Comparison of ENCODE assay signal across 1 cellular context in the genomic region with DNA sequence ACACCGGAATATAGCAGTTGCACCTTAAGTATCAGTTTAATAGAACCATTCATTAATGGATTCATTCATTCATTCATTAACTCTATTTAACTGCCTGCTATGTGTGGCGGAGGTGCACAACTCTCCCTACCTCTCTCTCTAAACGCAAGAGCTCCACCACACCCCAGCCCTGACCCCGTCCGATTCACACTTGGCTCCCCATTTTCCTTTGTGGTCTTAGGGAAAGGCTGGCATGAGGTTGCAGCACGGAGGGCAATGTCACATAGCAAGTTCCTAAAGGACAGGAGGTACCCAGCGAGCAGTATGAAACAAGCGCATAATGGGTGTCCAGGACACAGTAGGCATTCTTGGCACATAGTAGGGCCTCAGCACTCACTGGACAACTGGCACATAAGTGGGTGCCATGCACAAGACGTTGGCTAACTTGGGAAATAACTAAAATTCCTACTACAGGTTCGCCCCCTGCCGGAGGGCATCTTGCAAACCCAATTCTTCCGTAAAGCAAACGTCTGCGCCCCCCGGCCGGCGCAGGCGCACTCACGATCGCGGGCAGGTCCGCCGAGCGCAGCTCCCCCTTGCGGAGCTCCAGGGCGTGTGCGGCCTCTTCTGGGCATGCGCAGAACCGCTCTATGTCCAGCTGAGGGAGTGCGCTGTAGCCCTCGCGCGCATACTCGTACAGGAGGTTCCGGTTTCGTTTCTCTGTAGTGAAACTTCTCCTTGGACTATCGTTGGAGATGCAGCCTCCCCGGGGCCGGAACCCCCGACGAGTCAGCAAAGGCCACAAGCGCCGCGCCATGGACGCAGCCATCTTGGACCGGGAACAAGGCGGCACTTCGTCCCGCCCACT.
A peak's percentile ranks its signal among the peaks of the same experiment; 100 is the strongest.
TF ChIP-seq lines count a peak whose summit lies in the region.

A gene with protein sequence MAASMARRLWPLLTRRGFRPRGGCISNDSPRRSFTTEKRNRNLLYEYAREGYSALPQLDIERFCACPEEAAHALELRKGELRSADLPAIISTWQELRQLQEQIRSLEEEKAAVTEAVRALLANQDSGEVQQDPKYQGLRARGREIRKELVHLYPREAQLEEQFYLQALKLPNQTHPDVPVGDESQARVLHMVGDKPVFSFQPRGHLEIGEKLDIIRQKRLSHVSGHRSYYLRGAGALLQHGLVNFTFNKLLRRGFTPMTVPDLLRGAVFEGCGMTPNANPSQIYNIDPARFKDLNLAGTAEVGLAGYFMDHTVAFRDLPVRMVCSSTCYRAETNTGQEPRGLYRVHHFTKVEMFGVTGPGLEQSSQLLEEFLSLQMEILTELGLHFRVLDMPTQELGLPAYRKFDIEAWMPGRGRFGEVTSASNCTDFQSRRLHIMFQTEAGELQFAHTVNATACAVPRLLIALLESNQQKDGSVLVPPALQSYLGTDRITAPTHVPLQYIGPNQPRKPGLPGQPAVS (minus strand): TSS at position 835 of the 847 bp plus-strand sequence. CDS start 27 bp downstream, at position 808.

TF ChIP-seq in K562, 482 proteins besides CTCF, POLR2A, EP300 and RAD21 (continued from another document and continues in another):
- peak; percentile 80 to 98; a peak in 3 of 4 replicates for TF ChIP-seq TEAD1 (CRISPR knock-in tag; IDR thresholded peaks at IDR 0.05)
- TF ChIP-seq ZNF780A (CRISPR knock-in tag; IDR thresholded peaks at IDR 0.05): no peak
- no peak for TF ChIP-seq EZH2 (IDR thresholded peaks at IDR 0.05; ENCODE audit: borderline replicate concordance, low read depth, low read length)
- no peak for TF ChIP-seq ZNF3 (CRISPR knock-in tag; IDR thresholded peaks at IDR 0.05)
- TF ChIP-seq ZNF175 (CRISPR knock-in tag; IDR thresholded peaks at IDR 0.05; ENCODE audit: low read depth): no peak
- TF ChIP-seq, protein P1, sequence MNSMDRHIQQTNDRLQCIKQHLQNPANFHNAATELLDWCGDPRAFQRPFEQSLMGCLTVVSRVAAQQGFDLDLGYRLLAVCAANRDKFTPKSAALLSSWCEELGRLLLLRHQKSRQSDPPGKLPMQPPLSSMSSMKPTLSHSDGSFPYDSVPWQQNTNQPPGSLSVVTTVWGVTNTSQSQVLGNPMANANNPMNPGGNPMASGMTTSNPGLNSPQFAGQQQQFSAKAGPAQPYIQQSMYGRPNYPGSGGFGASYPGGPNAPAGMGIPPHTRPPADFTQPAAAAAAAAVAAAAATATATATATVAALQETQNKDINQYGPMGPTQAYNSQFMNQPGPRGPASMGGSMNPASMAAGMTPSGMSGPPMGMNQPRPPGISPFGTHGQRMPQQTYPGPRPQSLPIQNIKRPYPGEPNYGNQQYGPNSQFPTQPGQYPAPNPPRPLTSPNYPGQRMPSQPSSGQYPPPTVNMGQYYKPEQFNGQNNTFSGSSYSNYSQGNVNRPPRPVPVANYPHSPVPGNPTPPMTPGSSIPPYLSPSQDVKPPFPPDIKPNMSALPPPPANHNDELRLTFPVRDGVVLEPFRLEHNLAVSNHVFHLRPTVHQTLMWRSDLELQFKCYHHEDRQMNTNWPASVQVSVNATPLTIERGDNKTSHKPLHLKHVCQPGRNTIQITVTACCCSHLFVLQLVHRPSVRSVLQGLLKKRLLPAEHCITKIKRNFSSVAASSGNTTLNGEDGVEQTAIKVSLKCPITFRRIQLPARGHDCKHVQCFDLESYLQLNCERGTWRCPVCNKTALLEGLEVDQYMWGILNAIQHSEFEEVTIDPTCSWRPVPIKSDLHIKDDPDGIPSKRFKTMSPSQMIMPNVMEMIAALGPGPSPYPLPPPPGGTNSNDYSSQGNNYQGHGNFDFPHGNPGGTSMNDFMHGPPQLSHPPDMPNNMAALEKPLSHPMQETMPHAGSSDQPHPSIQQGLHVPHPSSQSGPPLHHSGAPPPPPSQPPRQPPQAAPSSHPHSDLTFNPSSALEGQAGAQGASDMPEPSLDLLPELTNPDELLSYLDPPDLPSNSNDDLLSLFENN (IDR thresholded peaks at IDR 0.05; ENCODE audit: low read depth in 2 of 2, low read length in 2 of 2): peak in 1 of 2 experiments; percentile 18; a peak in 1 of 4 replicates
- TF ChIP-seq ZC3H4 (CRISPR knock-in tag; IDR thresholded peaks at IDR 0.05; ENCODE audit: borderline replicate concordance): no peak
- TF ChIP-seq NBN (IDR thresholded peaks at IDR 0.05; ENCODE audit: low read depth): no peak
- peak; percentile 81 for TF ChIP-seq TCF7L2 (IDR thresholded peaks at IDR 0.05; ENCODE audit: low read depth, low read length)
- TF ChIP-seq, protein P2, sequence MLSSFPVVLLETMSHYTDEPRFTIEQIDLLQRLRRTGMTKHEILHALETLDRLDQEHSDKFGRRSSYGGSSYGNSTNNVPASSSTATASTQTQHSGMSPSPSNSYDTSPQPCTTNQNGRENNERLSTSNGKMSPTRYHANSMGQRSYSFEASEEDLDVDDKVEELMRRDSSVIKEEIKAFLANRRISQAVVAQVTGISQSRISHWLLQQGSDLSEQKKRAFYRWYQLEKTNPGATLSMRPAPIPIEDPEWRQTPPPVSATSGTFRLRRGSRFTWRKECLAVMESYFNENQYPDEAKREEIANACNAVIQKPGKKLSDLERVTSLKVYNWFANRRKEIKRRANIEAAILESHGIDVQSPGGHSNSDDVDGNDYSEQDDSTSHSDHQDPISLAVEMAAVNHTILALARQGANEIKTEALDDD (IDR thresholded peaks at IDR 0.05): no peak
- TF ChIP-seq ZNF274 (IDR thresholded peaks at IDR 0.05; ENCODE audit: borderline replicate concordance, low read depth, low read length): no peak
- 0 out of 2 replicates have a peak, but pooled peaks have one; percentile 51 for TF ChIP-seq CC2D1A (IDR thresholded peaks at IDR 0.05)
- TF ChIP-seq ZNF668 (CRISPR knock-in tag; IDR thresholded peaks at IDR 0.05): peak; percentile 11; the same call in 1 of the 2 replicates
- no peak for TF ChIP-seq BDP1 (IDR thresholded peaks at IDR 0.05; ENCODE audit: insufficient read depth, insufficient read length)
- TF ChIP-seq, protein P3, sequence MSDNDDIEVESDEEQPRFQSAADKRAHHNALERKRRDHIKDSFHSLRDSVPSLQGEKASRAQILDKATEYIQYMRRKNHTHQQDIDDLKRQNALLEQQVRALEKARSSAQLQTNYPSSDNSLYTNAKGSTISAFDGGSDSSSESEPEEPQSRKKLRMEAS (CRISPR knock-in tag; IDR thresholded peaks at IDR 0.05): peak; percentile 13; the same call in 1 of the 2 replicates
- no peak for TF ChIP-seq SNIP1 (IDR thresholded peaks at IDR 0.05; ENCODE audit: low read depth)
- TF ChIP-seq, protein P4, sequence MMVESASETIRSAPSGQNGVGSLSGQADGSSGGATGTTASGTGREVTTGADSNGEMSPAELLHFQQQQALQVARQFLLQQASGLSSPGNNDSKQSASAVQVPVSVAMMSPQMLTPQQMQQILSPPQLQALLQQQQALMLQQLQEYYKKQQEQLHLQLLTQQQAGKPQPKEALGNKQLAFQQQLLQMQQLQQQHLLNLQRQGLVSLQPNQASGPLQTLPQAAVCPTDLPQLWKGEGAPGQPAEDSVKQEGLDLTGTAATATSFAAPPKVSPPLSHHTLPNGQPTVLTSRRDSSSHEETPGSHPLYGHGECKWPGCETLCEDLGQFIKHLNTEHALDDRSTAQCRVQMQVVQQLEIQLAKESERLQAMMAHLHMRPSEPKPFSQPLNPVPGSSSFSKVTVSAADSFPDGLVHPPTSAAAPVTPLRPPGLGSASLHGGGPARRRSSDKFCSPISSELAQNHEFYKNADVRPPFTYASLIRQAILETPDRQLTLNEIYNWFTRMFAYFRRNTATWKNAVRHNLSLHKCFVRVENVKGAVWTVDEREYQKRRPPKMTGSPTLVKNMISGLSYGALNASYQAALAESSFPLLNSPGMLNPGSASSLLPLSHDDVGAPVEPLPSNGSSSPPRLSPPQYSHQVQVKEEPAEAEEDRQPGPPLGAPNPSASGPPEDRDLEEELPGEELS (CRISPR knock-in tag; IDR thresholded peaks at IDR 0.05; ENCODE audit: borderline replicate concordance): no peak
- TF ChIP-seq MAFK (IDR thresholded peaks at IDR 0.05; ENCODE audit: low read length): peak; percentile 29; the same call in 1 of the 2 replicates
- peak; percentile 81 for TF ChIP-seq ZFX (CRISPR knock-in tag; IDR thresholded peaks at IDR 0.05)
- TF ChIP-seq ZNF830 (CRISPR knock-in tag; IDR thresholded peaks at IDR 0.05): no peak
- no peak for TF ChIP-seq ZSCAN32 (CRISPR knock-in tag; IDR thresholded peaks at IDR 0.05)
- TF ChIP-seq OTX1 (CRISPR knock-in tag; IDR thresholded peaks at IDR 0.05): 0 out of 2 replicates have a peak, but pooled peaks have one; percentile 32
- TF ChIP-seq, protein P5, sequence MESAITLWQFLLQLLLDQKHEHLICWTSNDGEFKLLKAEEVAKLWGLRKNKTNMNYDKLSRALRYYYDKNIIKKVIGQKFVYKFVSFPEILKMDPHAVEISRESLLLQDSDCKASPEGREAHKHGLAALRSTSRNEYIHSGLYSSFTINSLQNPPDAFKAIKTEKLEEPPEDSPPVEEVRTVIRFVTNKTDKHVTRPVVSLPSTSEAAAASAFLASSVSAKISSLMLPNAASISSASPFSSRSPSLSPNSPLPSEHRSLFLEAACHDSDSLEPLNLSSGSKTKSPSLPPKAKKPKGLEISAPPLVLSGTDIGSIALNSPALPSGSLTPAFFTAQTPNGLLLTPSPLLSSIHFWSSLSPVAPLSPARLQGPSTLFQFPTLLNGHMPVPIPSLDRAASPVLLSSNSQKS (CRISPR knock-in tag; IDR thresholded peaks at IDR 0.05): no peak
- TF ChIP-seq, protein P6, sequence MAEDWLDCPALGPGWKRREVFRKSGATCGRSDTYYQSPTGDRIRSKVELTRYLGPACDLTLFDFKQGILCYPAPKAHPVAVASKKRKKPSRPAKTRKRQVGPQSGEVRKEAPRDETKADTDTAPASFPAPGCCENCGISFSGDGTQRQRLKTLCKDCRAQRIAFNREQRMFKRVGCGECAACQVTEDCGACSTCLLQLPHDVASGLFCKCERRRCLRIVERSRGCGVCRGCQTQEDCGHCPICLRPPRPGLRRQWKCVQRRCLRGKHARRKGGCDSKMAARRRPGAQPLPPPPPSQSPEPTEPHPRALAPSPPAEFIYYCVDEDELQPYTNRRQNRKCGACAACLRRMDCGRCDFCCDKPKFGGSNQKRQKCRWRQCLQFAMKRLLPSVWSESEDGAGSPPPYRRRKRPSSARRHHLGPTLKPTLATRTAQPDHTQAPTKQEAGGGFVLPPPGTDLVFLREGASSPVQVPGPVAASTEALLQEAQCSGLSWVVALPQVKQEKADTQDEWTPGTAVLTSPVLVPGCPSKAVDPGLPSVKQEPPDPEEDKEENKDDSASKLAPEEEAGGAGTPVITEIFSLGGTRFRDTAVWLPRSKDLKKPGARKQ (CRISPR knock-in tag; IDR thresholded peaks at IDR 0.05): no peak
- no peak for TF ChIP-seq PHB (CRISPR knock-in tag; IDR thresholded peaks at IDR 0.05)
- no peak; the same call in 1 of the 2 replicates for TF ChIP-seq CREB1 (IDR thresholded peaks at IDR 0.05)
- TF ChIP-seq CREB1 (CRISPR knock-in tag; IDR thresholded peaks at IDR 0.05): no peak
- TF ChIP-seq POLR2AphosphoS2 (IDR thresholded peaks at IDR 0.05; ENCODE audit: low read length): no peak
- TF ChIP-seq PHF8 (IDR thresholded peaks at IDR 0.05; ENCODE audit: borderline replicate concordance, low read length): peak; percentile 94
- no peak for TF ChIP-seq CBFB (CRISPR knock-in tag; IDR thresholded peaks at IDR 0.05)
- 0 out of 2 replicates have a peak, but pooled peaks have one; percentile 34 for TF ChIP-seq GTF2A2 (tag; IDR thresholded peaks at IDR 0.05)
- TF ChIP-seq NR2F6 (CRISPR knock-in tag; IDR thresholded peaks at IDR 0.05): no peak
- TF ChIP-seq, protein P7, sequence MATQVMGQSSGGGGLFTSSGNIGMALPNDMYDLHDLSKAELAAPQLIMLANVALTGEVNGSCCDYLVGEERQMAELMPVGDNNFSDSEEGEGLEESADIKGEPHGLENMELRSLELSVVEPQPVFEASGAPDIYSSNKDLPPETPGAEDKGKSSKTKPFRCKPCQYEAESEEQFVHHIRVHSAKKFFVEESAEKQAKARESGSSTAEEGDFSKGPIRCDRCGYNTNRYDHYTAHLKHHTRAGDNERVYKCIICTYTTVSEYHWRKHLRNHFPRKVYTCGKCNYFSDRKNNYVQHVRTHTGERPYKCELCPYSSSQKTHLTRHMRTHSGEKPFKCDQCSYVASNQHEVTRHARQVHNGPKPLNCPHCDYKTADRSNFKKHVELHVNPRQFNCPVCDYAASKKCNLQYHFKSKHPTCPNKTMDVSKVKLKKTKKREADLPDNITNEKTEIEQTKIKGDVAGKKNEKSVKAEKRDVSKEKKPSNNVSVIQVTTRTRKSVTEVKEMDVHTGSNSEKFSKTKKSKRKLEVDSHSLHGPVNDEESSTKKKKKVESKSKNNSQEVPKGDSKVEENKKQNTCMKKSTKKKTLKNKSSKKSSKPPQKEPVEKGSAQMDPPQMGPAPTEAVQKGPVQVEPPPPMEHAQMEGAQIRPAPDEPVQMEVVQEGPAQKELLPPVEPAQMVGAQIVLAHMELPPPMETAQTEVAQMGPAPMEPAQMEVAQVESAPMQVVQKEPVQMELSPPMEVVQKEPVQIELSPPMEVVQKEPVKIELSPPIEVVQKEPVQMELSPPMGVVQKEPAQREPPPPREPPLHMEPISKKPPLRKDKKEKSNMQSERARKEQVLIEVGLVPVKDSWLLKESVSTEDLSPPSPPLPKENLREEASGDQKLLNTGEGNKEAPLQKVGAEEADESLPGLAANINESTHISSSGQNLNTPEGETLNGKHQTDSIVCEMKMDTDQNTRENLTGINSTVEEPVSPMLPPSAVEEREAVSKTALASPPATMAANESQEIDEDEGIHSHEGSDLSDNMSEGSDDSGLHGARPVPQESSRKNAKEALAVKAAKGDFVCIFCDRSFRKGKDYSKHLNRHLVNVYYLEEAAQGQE (CRISPR knock-in tag; IDR thresholded peaks at IDR 0.05; ENCODE audit: low read depth): no peak
- no peak for TF ChIP-seq CBX1 (IDR thresholded peaks at IDR 0.05; ENCODE audit: low read depth)
- no peak for TF ChIP-seq HSF4 (CRISPR knock-in tag; IDR thresholded peaks at IDR 0.05; ENCODE audit: borderline replicate concordance)
- TF ChIP-seq CREB3L1 (IDR thresholded peaks at IDR 0.05; ENCODE audit: borderline replicate concordance, low read depth): no peak; the same call in 1 of the 2 replicates
- TF ChIP-seq, protein P8, sequence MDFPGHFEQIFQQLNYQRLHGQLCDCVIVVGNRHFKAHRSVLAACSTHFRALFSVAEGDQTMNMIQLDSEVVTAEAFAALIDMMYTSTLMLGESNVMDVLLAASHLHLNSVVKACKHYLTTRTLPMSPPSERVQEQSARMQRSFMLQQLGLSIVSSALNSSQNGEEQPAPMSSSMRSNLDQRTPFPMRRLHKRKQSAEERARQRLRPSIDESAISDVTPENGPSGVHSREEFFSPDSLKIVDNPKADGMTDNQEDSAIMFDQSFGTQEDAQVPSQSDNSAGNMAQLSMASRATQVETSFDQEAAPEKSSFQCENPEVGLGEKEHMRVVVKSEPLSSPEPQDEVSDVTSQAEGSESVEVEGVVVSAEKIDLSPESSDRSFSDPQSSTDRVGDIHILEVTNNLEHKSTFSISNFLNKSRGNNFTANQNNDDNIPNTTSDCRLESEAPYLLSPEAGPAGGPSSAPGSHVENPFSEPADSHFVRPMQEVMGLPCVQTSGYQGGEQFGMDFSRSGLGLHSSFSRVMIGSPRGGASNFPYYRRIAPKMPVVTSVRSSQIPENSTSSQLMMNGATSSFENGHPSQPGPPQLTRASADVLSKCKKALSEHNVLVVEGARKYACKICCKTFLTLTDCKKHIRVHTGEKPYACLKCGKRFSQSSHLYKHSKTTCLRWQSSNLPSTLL (IDR thresholded peaks at IDR 0.05): no peak
- TF ChIP-seq NUFIP1 (IDR thresholded peaks at IDR 0.05; ENCODE audit: partially characterized antibody): no peak
- no peak for TF ChIP-seq ZNF224 (CRISPR knock-in tag; IDR thresholded peaks at IDR 0.05)
